25 cellular contexts compared by ENCODE assay signal in the genomic region with DNA sequence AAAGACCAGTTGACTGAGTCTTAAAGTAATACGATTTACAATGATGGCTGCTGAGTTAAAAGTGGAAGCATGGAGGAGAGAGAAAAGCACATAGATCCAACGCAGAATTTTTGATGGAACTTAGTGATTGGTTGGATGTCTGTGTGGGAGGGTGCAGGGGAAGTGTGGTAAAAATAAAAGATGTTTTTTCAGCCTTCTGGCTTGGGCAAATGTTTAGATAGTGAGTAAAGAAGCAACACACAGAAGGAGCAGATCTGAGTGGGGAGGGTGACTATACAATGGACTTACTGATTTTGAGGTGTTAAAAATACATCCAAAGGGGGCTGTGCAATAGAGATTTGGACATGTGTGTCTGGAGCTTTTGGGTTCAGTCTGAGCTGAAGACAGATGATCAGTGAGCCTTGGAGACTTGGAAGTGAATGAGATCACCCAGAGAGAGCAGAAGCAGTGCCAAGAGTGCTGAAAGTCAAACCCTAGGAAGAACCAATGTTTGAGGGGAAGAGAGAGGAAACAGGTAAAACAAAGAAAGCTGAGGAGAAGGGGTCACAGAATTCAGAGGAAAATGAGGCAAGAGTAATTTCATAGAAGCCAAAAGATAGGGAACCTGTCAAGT. TPM values are rescaled to one million over a fixed set of nuclear protein-coding genes. Genes with fewer than 3 reads are reported as not detected.
DNase-seq lines count a peak whose midpoint lies in the region; ATAC-seq lines count a peak whose summit lies in the region.
"Had no signal": no experiment of that assay in that cellular context is flagged by ENCODE, and none has a peak within 500 bp of the region (broad histone marks: within the 10 kb centered on the region; RNA-seq: fewer than 3 reads in every experiment).

No MANE protein-coding gene starts in this region.

- DNase-seq in NCI-H446 (lab: John Stamatoyannopoulos, UW) (peak; percentile 78 to 85), cerebellar cortex (ENCODE audit: low spot score) (peak; percentile 76), pons (ENCODE audit: low spot score) (peak; percentile 34), H4 (ENCODE audit: low spot score) (no peak)
- no peak for DNase-seq in activated CD8-positive, alpha-beta memory T cell treated with anti-CD3 and anti-CD28 coated beads for 24 hours
- DNase-seq: AML-193; CD4-positive, alpha-beta T cell; EL; GF-D8; NCI-H1105 treated with DMSO at 0.1 percent for 48 hours; NCI-H146; NCI-H1930; NCI-H2107; NCI-H69; SHP77 treated with DMSO at 0.1 percent for 48 hours had no signal

- no peak for ATAC-seq in activated CD4-positive, CD25-positive, alpha-beta regulatory T cell treated with anti-CD3 and anti-CD28 coated beads, Interleukin-2, amount 50 U/mL, for 24 hours
- ATAC-seq in HG03565 (IDR thresholded peaks at IDR 0.05; ENCODE audit: unreplicated experiment), result no peak
- ATAC-seq: A549, HepG2, K562, Panc1 had no signal

RNA-seq across cellular contexts. Expression of a gene that starts 8.6 kb away (rescaled TPM):
- total RNA-seq in H4 (2014; rRNA removed; shearing (Covaris generic)), result 1.0 and 24.9 TPM in 2 replicates
- total RNA-seq: CD4-positive, alpha-beta T cell; HepG2; HT-29; K562; LHCN-M2; MCF 10A; NCI-H460 had no signal

Comparison
In these comparisons a context has a peak if more than half of its experiments do, and no peak if none do; other contexts are left out.
1. DNase-seq: peak in NCI-H446 (2 of 2), cerebellar cortex (single experiment) and pons (single experiment); none in activated CD8-positive, alpha-beta memory T cell treated with anti-CD3 and anti-CD28 coated beads for 24 hours (single experiment) and H4 (single experiment).